27 cellular contexts compared by ENCODE assay signal in genomic region chr17:1898872-1899271, GRCh38.
"Had no signal": no experiment of that assay in that cellular context is flagged by ENCODE, and none has a peak within 500 bp of the region (broad histone marks: within the 10 kb centered on the region; RNA-seq: fewer than 3 reads in every experiment).

No MANE protein-coding gene starts in this region.

- H3K27me3 ChIP-seq: gastroesophageal sphincter, heart right ventricle, left lung, pancreas, right atrium auricular region, suprapubic skin, vagina had no signal

- H3K27me3 Mint-ChIP-seq: progenitor cell of endocrine pancreas; stimulated activated naive CD8-positive, alpha-beta T cell treated with anti-CD3 and anti-CD28 coated beads, Interleukin-15, amount 100 ng/mL, for 72 hours had no signal

- H3K4me1 Mint-ChIP-seq: nephron; stimulated activated naive CD8-positive, alpha-beta T cell treated with anti-CD3 and anti-CD28 coated beads, Interleukin-15, amount 100 ng/mL, for 72 hours had no signal

- H3K27ac ChIP-seq: gastroesophageal sphincter, heart right ventricle, left lung, neutrophil, pancreas, right atrium auricular region, suprapubic skin, transverse colon, vagina had no signal

- H3K4me3 Mint-ChIP-seq: naive thymus-derived CD4-positive, alpha-beta T cell; nephron; stimulated activated naive CD8-positive, alpha-beta T cell treated with anti-CD3 and anti-CD28 coated beads, Interleukin-15, amount 100 ng/mL, for 72 hours had no signal

- ATAC-seq: gastroesophageal sphincter; heart right ventricle; left cardiac atrium; left lung; naive thymus-derived CD4-positive, alpha-beta T cell; pancreas; sciatic nerve; stimulated activated naive CD8-positive, alpha-beta T cell treated with anti-CD3 and anti-CD28 coated beads, Interleukin-15, amount 100 ng/mL, for 72 hours had no signal

- H3K4me3 ChIP-seq: gastroesophageal sphincter, heart right ventricle, left lung, pancreas, right atrium auricular region, smooth muscle cell, suprapubic skin, transverse colon, vagina had no signal

- H3K4me2 ChIP-seq: smooth muscle cell had no signal

- DNase-seq: cortex of kidney; effector CD4-positive, alpha-beta T cell; foreskin fibroblast; heart right ventricle; hippocampal formation; left cardiac atrium; left lung; mesendoderm; midbrain; naive thymus-derived CD4-positive, alpha-beta T cell; pancreas; stimulated activated CD4-positive, alpha-beta T cell treated with anti-CD3 and anti-CD28 coated beads, Interleukin-12 subunit alpha, Interleukin-12 subunit beta, amount 100 ng/mL, for 4 hours; stimulated activated CD4-positive, alpha-beta T cell treated with anti-CD3 and anti-CD28 coated beads, Interleukin-1b, Interleukin-23, amount 100 ng/mL, for 48 hours; stimulated activated CD4-positive, alpha-beta T cell treated with anti-CD3 and anti-CD28 coated beads, Interleukin-4, amount 100 ng/mL, for 1 hour; stimulated activated CD8-positive, alpha-beta memory T cell treated with anti-CD3 and anti-CD28 coated beads, Interleukin-4, amount 100 ng/mL, for 48 hours; stimulated activated naive CD4-positive, alpha-beta T cell; stimulated activated naive CD8-positive, alpha-beta T cell treated with anti-CD3 and anti-CD28 coated beads, Interleukin-15, amount 100 ng/mL, for 72 hours; transverse colon had no signal

- H3K4me1 ChIP-seq: gastroesophageal sphincter, heart right ventricle, left lung, pancreas, right atrium auricular region, suprapubic skin, transverse colon, vagina had no signal

- H3K9me3 Mint-ChIP-seq: naive thymus-derived CD4-positive, alpha-beta T cell; nephron; stimulated activated naive CD8-positive, alpha-beta T cell treated with anti-CD3 and anti-CD28 coated beads, Interleukin-15, amount 100 ng/mL, for 72 hours had no signal

- H3K27ac Mint-ChIP-seq: naive thymus-derived CD4-positive, alpha-beta T cell; nephron; progenitor cell of endocrine pancreas; stimulated activated naive CD8-positive, alpha-beta T cell treated with anti-CD3 and anti-CD28 coated beads, Interleukin-15, amount 100 ng/mL, for 72 hours had no signal

- H3K9me3 ChIP-seq: gastroesophageal sphincter, heart right ventricle, left lung, neutrophil, pancreas, right atrium auricular region, suprapubic skin, transverse colon, vagina had no signal
